Comparison of ENCODE assay signal across 1 cellular context in the genomic region with DNA sequence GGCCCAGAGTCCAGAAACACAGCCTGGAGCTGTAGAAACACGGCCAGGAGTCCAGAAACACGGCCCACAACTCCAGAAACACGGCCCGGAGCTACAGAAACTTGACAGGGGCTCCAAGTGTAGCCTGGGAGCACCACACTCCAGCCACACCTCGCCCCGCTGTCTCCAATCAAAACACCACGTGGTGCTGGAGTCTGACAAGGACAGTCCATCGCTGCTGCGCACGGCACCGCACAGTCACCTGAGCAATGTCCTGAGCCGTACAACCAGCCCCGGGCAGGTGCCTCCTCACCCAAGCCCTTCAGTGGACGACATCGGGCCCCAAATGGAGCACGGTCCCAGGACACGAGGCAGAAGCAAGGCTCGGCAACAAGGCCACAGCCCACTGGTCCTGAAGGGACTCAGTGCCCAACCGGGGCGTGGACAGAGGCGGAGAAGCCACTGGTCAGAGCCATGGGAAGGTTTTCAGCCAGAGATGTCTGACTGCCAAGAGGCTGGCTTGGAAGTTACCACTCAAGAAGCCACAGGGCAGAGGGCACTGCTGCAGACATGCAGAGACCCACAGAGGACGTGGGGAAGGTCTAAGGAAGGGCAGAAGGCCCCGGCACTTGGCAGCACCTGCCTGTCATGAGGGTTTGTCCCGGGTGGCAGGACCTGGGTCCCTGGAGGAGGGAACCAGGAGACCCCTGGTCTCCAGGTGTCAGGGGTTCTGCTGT.
TF ChIP-seq lines count a peak whose summit lies in the region.

No MANE protein-coding gene starts in this region.

TF ChIP-seq in GM12878, 131 proteins besides CTCF, POLR2A, EP300 and RAD21:
- no peak for TF ChIP-seq MEF2A (IDR thresholded peaks at IDR 0.05; ENCODE audit: insufficient read depth, low read depth, low read length)
- TF ChIP-seq HCFC1 (IDR thresholded peaks at IDR 0.05; ENCODE audit: low read length), result no peak
- 0 out of 2 replicates have a peak, but pooled peaks have one; percentile 29 for TF ChIP-seq POLR2AphosphoS5 (IDR thresholded peaks at IDR 0.05; ENCODE audit: low read length)
- TF ChIP-seq POLR2AphosphoS2 (IDR thresholded peaks at IDR 0.05; ENCODE audit: low read depth, low read length), result no peak
- peak; percentile 12 for TF ChIP-seq BCL3 (IDR thresholded peaks at IDR 0.05; ENCODE audit: borderline replicate concordance, insufficient read depth, low read depth, low read length, poor library complexity, severe bottlenecking)
